In the genomic region with DNA sequence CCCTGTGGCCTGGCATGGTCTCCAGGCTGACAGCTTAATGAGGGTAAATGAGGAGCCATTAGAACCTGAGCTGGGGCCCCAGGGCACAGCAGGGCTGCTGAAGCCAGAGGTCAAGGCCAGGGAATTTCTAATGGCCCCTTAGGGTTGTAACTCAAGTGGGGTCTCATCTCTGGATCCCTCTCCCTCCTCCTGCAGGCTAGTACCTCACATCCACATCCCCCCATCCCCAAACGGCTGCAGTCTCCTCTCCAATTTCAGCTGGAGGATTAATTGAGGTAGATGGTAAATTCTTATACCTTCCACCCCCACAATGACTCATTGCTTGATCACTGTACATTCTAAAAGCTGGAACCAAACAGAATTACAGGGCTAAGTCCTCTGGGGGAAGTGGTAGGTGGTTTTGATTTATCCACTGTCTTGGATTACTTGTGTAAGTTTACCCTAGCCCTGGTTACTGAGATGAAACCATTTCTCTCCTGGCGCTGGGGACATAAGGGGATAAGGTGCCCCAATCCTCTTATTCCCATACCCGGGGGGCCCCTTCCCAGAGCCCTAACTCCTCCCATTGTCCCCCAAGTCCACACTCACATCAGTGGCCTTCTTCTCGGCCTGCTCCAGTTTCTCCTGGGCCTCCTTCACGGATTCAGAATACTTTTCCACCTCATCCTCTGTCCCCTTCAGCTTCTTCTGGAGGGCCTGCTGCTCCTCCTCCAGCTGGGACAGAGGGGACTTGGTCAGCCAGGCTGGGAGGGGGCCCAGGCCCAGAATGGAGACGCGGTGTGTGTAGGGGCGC, we compare ENCODE assay signal across 1 cellular context.
TF ChIP-seq lines count a peak whose summit lies in the region.

No MANE protein-coding gene starts in this region.

TF ChIP-seq in HepG2, 621 proteins besides CTCF, POLR2A, EP300 and RAD21:
- TF ChIP-seq ZNF329 (CRISPR knock-in tag; IDR thresholded peaks at IDR 0.05; ENCODE audit: low read depth) (no peak), RXRB (CRISPR knock-in tag; IDR thresholded peaks at IDR 0.05; ENCODE audit: borderline replicate concordance) (no peak), NR2F6 (IDR thresholded peaks at IDR 0.05) (peak; percentile 71), NR2F6 (CRISPR knock-in tag; IDR thresholded peaks at IDR 0.05) (peak; percentile 42; the same call in 1 of the 2 replicates), NR2F1 (CRISPR knock-in tag; IDR thresholded peaks at IDR 0.05) (peak in 1 of 2 experiments; percentile 82; a peak in 2 of 4 replicates), ZFX (CRISPR knock-in tag; IDR thresholded peaks at IDR 0.05; ENCODE audit: low read depth) (no peak), ZNF713 (CRISPR knock-in tag; IDR thresholded peaks at IDR 0.05) (no peak), NPAS2 (CRISPR knock-in tag; IDR thresholded peaks at IDR 0.05; ENCODE audit: borderline replicate concordance) (no peak), FOSL2 (CRISPR knock-in tag; IDR thresholded peaks at IDR 0.05) (peak; percentile 40; the same call in 1 of the 2 replicates), ZNF230 (CRISPR knock-in tag; IDR thresholded peaks at IDR 0.05) (no peak)
- TF ChIP-seq, protein P1, sequence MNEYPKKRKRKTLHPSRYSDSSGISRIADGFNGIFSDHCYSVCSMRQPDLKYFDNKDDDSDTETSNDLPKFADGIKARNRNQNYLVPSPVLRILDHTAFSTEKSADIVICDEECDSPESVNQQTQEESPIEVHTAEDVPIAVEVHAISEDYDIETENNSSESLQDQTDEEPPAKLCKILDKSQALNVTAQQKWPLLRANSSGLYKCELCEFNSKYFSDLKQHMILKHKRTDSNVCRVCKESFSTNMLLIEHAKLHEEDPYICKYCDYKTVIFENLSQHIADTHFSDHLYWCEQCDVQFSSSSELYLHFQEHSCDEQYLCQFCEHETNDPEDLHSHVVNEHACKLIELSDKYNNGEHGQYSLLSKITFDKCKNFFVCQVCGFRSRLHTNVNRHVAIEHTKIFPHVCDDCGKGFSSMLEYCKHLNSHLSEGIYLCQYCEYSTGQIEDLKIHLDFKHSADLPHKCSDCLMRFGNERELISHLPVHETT (CRISPR knock-in tag; conservative IDR thresholded peaks at IDR 0.05) = no peak
- TF ChIP-seq, protein P2, sequence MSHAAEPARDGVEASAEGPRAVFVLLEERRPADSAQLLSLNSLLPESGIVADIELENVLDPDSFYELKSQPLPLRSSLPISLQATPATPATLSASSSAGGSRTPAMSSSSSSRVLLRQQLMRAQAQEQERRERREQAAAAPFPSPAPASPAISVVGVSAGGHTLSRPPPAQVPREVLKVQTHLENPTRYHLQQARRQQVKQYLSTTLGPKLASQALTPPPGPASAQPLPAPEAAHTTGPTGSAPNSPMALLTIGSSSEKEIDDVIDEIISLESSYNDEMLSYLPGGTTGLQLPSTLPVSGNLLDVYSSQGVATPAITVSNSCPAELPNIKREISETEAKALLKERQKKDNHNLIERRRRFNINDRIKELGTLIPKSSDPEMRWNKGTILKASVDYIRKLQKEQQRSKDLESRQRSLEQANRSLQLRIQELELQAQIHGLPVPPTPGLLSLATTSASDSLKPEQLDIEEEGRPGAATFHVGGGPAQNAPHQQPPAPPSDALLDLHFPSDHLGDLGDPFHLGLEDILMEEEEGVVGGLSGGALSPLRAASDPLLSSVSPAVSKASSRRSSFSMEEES (CRISPR knock-in tag; IDR thresholded peaks at IDR 0.05) = no peak
- TF ChIP-seq, protein P3, sequence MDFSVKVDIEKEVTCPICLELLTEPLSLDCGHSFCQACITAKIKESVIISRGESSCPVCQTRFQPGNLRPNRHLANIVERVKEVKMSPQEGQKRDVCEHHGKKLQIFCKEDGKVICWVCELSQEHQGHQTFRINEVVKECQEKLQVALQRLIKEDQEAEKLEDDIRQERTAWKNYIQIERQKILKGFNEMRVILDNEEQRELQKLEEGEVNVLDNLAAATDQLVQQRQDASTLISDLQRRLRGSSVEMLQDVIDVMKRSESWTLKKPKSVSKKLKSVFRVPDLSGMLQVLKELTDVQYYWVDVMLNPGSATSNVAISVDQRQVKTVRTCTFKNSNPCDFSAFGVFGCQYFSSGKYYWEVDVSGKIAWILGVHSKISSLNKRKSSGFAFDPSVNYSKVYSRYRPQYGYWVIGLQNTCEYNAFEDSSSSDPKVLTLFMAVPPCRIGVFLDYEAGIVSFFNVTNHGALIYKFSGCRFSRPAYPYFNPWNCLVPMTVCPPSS (IDR thresholded peaks at IDR 0.05) = no peak
